Comparison of ENCODE assay signal across 24 cellular contexts in genomic region chr15:62497356-62497755, GRCh38.
A peak's percentile ranks its signal among the peaks of the same experiment; 100 is the strongest.
DNase-seq lines count a peak whose midpoint lies in the region; ATAC-seq and TF ChIP-seq lines count a peak whose summit lies in the region.
"Had no signal": no experiment of that assay in that cellular context is flagged by ENCODE, and none has a peak within 500 bp of the region (broad histone marks: within the 10 kb centered on the region; RNA-seq: fewer than 3 reads in every experiment).

No MANE protein-coding gene starts in this region.

- no peak overlapping the region for H3K4me3 ChIP-seq in AG09309 (ENCODE audit: control insufficient read depth, low read depth, low read length)
- no peak overlapping the region for H3K4me3 ChIP-seq in GM23248
- H3K4me3 ChIP-seq in trophoblast cell (ENCODE audit: low read depth, low read length): no peak overlapping the region
- H3K4me3 ChIP-seq in breast epithelium: no peak overlapping the region
- no peak overlapping the region for H3K4me3 ChIP-seq in gastrocnemius medialis
- no peak overlapping the region for H3K4me3 ChIP-seq in Peyer's patch
- H3K4me3 ChIP-seq: A549, heart right ventricle, prostate gland, sigmoid colon, testis had no signal

- no peaks in the 10 kb centered on the region for H3K27me3 Mint-ChIP-seq in MCF 10A (ENCODE audit: insufficient read depth, unreplicated experiment)
- H3K27me3 Mint-ChIP-seq: activated naive CD8-positive, alpha-beta T cell had no signal

- peak overlapping the region; percentile 58 for H3K4ac ChIP-seq in trophoblast cell (ENCODE audit: low read depth, low read length)

- H3K4me1 Mint-ChIP-seq in MCF 10A (ENCODE audit: insufficient read depth, unreplicated experiment): no peaks in the 10 kb centered on the region

- peak overlapping the region; percentile 33 for H2BK5ac ChIP-seq in trophoblast cell (ENCODE audit: low read depth, low read length, poor library complexity)

- H3K27me3 ChIP-seq in GM23248 (replicated peaks; ENCODE audit: insufficient read depth): no peaks in the 10 kb centered on the region
- no peaks in the 10 kb centered on the region for H3K27me3 ChIP-seq in trophoblast cell (ENCODE audit: insufficient read depth, low read length)
- no peaks in the 10 kb centered on the region for H3K27me3 ChIP-seq in breast epithelium
- H3K27me3 ChIP-seq in gastrocnemius medialis: no peaks in the 10 kb centered on the region
- no peaks in the 10 kb centered on the region for H3K27me3 ChIP-seq in Peyer's patch
- H3K27me3 ChIP-seq: foreskin keratinocyte, heart right ventricle, sigmoid colon, testis had no signal

- H3F3A ChIP-seq in GM23248 (ENCODE audit: insufficient read depth): peaks cover 39% of the 10 kb centered on the region

- peak overlapping the region; percentile 17; the same call in 1 of the 2 replicates for H3K9ac ChIP-seq in GM23248
- H3K9ac ChIP-seq in trophoblast cell (ENCODE audit: low read length): no peak overlapping the region

- H3K4me1 ChIP-seq in GM23248 (ENCODE audit: insufficient read depth) (peaks cover 35% of the 10 kb centered on the region), trophoblast cell (ENCODE audit: control insufficient read depth in 1 of 2, insufficient read depth in 2 of 2, low read length in 2 of 2) (peaks cover 25 to 44% of the 10 kb centered on the region in 2 experiments), breast epithelium (no peaks in the 10 kb centered on the region), gastrocnemius medialis (peaks cover 12 to 31% of the 10 kb centered on the region in 2 donors), Peyer's patch (no peaks in the 10 kb centered on the region)
- H3K4me1 ChIP-seq: A549, foreskin keratinocyte, prostate gland, testis had no signal

- TF ChIP-seq POLR2A in breast epithelium (IDR thresholded peaks at IDR 0.05) (no peak), gastrocnemius medialis (IDR thresholded peaks at IDR 0.05) (no peak), Peyer's patch (IDR thresholded peaks at IDR 0.05) (no peak)

- POLR2A ChIA-PET in MCF 10A (lab: Yijun Ruan, JAX): no interaction called here

- H2AFZ ChIP-seq in GM23248 (no peak overlapping the region), trophoblast cell (ENCODE audit: insufficient read depth, low read length, poor library complexity) (no peak overlapping the region)

- no peaks in the 10 kb centered on the region for H3K9me3 Mint-ChIP-seq in MCF 10A (ENCODE audit: unreplicated experiment)
- H3K9me3 Mint-ChIP-seq: T-helper 1 cell treated with Interleukin-12 subunit alpha and Interleukin-12 subunit beta and Interleukin-4 antibody, amounts not matched to agents 30 μg/mL and 1 μg/mL, for 36 hours had no signal

- in situ Hi-C loops in GM23248 (cut with MboI) (no loop called here), gastrocnemius medialis (cut with MboI; ENCODE audit: low sequenced_read_pairs in 4 of 4) (no loop called here)

- peak overlapping the region; percentile 46 for H2BK12ac ChIP-seq in trophoblast cell (ENCODE audit: low read length)

- no TSS peak for BruUV-seq in MCF 10A (replicated peaks; lab: Mats Ljungman, UMichigan)

- peak overlapping the region; percentile 20 for H2BK120ac ChIP-seq in trophoblast cell (ENCODE audit: insufficient read depth, low read length, poor library complexity)

- peaks cover 70% of the 10 kb centered on the region for H3K79me2 ChIP-seq in GM23248 (ENCODE audit: insufficient read depth)
- no peaks in the 10 kb centered on the region for H3K79me2 ChIP-seq in trophoblast cell (ENCODE audit: control insufficient read depth, insufficient read depth, low read length, poor library complexity)

- H3K4me2 ChIP-seq in GM23248 (ENCODE audit: unreplicated experiment): no peak overlapping the region
- no peak overlapping the region for H3K4me2 ChIP-seq in trophoblast cell (ENCODE audit: low read length)
- H3K4me2 ChIP-seq: A549 had no signal

- H3K9me2 ChIP-seq in GM23248 (ENCODE audit: insufficient read depth): no peaks in the 10 kb centered on the region

- no peaks in the 10 kb centered on the region for H4K20me1 ChIP-seq in GM23248 (ENCODE audit: insufficient read depth)

- H3K23ac ChIP-seq in trophoblast cell (ENCODE audit: low read length): no peak overlapping the region

- peak overlapping the region; percentile 84 for H3K18ac ChIP-seq in trophoblast cell (ENCODE audit: low read length)

- no peak overlapping the region for H4K12ac ChIP-seq in trophoblast cell (ENCODE audit: low read depth, low read length)

- H4K8ac ChIP-seq in trophoblast cell (ENCODE audit: low read depth, low read length): peak overlapping the region; percentile 54

- H3K9me3 ChIP-seq in GM23248 (ENCODE audit: low read depth): no peaks in the 10 kb centered on the region
- no peaks in the 10 kb centered on the region for H3K9me3 ChIP-seq in trophoblast cell (ENCODE audit: insufficient read depth, low read depth, low read length)
- no peaks in the 10 kb centered on the region for H3K9me3 ChIP-seq in breast epithelium
- H3K9me3 ChIP-seq in gastrocnemius medialis: no peaks in the 10 kb centered on the region
- no peaks in the 10 kb centered on the region for H3K9me3 ChIP-seq in Peyer's patch
- H3K9me3 ChIP-seq: A549, heart right ventricle, prostate gland, sigmoid colon, testis had no signal

- peaks cover 41% of the 10 kb centered on the region for H3K79me1 ChIP-seq in trophoblast cell (ENCODE audit: low read length)

- H4K91ac ChIP-seq in trophoblast cell (ENCODE audit: low read depth, low read length): peak overlapping the region; percentile 26

- DNase-seq in AG09309 (ENCODE audit: low read depth) (peak; percentile 34), GM23248 (peak; percentile 62), fibroblast of peridontal ligament (ENCODE audit: extremely low read depth) (peak; percentile 75), trophoblast cell (peak; percentile 35 to 63), MCF 10A (ENCODE audit: unreplicated experiment) (no peak), breast epithelium (ENCODE audit: low spot score in 2 of 2) (no peak), gastrocnemius medialis (no peak), Peyer's patch (no peak)
- DNase-seq: activated CD4-positive, alpha-beta T cell treated with anti-CD3 and anti-CD28 coated beads for 1 hour; activated T-cell treated with anti-CD3 and anti-CD28 coated beads for 4 hours; foreskin keratinocyte; heart right ventricle; KG1; kidney glomerular epithelial cell; NCI-H1436; NCI-H345; NCI-H748 treated with DMSO at 0.1 percent for 48 hours; sigmoid colon; stimulated activated naive CD4-positive, alpha-beta T cell; testis had no signal

- H3K14ac ChIP-seq in trophoblast cell (ENCODE audit: low read length): peak overlapping the region; percentile 40

- WGBS in GM23248 (ENCODE audit: low coverage in 1 of 2, low lambda C conversion rate in 2 of 2, missing lambda C conversion rate in 2 of 2), 2 experiments: 54 to 61% methylated on average over 2 of the region's 2 CpGs
- no CpG with 5 or more reads among the region's 2 CpGs for WGBS in trophoblast cell (ENCODE audit: extremely low coverage, insufficient coverage, insufficient read length)

- H3K27ac ChIP-seq in GM23248 (peak overlapping the region; percentile 89), trophoblast cell (ENCODE audit: low read depth, low read length) (peak overlapping the region; percentile 79), breast epithelium (peak overlapping the region in 1 of 2 donors; percentile 7), gastrocnemius medialis (no peak overlapping the region), Peyer's patch (peak overlapping the region in 1 of 4 donors; percentile 15)
- H3K27ac ChIP-seq: A549, foreskin keratinocyte, prostate gland, testis had no signal

- peak overlapping the region; percentile 87 for H2AK5ac ChIP-seq in trophoblast cell (ENCODE audit: low read length)

- H3K27ac Mint-ChIP-seq in MCF 10A (ENCODE audit: low read depth, unreplicated experiment): no peak overlapping the region
- H3K27ac Mint-ChIP-seq: activated naive CD8-positive, alpha-beta T cell; T-helper 1 cell treated with Interleukin-12 subunit alpha and Interleukin-12 subunit beta and Interleukin-4 antibody, amounts not matched to agents 30 μg/mL and 1 μg/mL, for 36 hours had no signal

- intact Hi-C loops in MCF 10A (cut with micrococcal nuclease) (no loop called here), breast epithelium (cut with DNase I; ENCODE audit: low total_unique reads) (no loop called here), gastrocnemius medialis (cut with DNase I; ENCODE audit: low total_unique reads) (no loop called here)

- no peaks in the 10 kb centered on the region for H3K36me3 Mint-ChIP-seq in MCF 10A (ENCODE audit: insufficient read depth, unreplicated experiment)
- H3K36me3 Mint-ChIP-seq: activated naive CD8-positive, alpha-beta T cell had no signal

- CTCF ChIA-PET in MCF 10A (lab: Yijun Ruan, JAX): no interaction called here

- H3K36me3 ChIP-seq in GM23248 (ENCODE audit: low read depth): no peaks in the 10 kb centered on the region
- H3K36me3 ChIP-seq in trophoblast cell (ENCODE audit: control insufficient read depth in 1 of 2, insufficient read depth in 2 of 2, low read length in 2 of 2): no peaks in the 10 kb centered on the region
- no peaks in the 10 kb centered on the region for H3K36me3 ChIP-seq in breast epithelium
- no peaks in the 10 kb centered on the region for H3K36me3 ChIP-seq in gastrocnemius medialis
- H3K36me3 ChIP-seq in Peyer's patch: no peaks in the 10 kb centered on the region
- H3K36me3 ChIP-seq: heart right ventricle, prostate gland, sigmoid colon had no signal

- no peak for TF ChIP-seq CTCF in AG09309 (IDR thresholded peaks at IDR 0.05; ENCODE audit: control insufficient read depth, insufficient read depth, low read depth, low read length, missing control alignments)
- no peak for TF ChIP-seq CTCF in MCF 10A (IDR thresholded peaks at IDR 0.05; ENCODE audit: unreplicated experiment)
- no peak for TF ChIP-seq CTCF in breast epithelium (IDR thresholded peaks at IDR 0.05)
- no peak for TF ChIP-seq CTCF in gastrocnemius medialis (IDR thresholded peaks at IDR 0.05 in 4 of 5, conservative IDR thresholded peaks at IDR 0.05 in 1 of 5)
- TF ChIP-seq CTCF in Peyer's patch (IDR thresholded peaks at IDR 0.05): no peak

- H3K4me3 Mint-ChIP-seq in MCF 10A (ENCODE audit: unreplicated experiment): no peak overlapping the region
- H3K4me3 Mint-ChIP-seq: activated naive CD8-positive, alpha-beta T cell; T-helper 1 cell treated with Interleukin-12 subunit alpha and Interleukin-12 subunit beta and Interleukin-4 antibody, amounts not matched to agents 30 μg/mL and 1 μg/mL, for 36 hours had no signal

- no peak for ATAC-seq in gastrocnemius medialis
- ATAC-seq: A549, foreskin keratinocyte, heart right ventricle had no signal

Comparison
In these comparisons a context has a peak if more than half of its experiments do, and no peak if none do; other contexts are left out.
1. DNase-seq: peak in AG09309 (single experiment), GM23248 (single experiment), fibroblast of peridontal ligament (single experiment) and trophoblast cell (2 of 2); none in MCF 10A (single experiment), breast epithelium (0 of 2), gastrocnemius medialis (0 of 2) and Peyer's patch (0 of 3).
2. H3K27ac ChIP-seq: peak in GM23248 (single experiment) and trophoblast cell (single experiment); none in gastrocnemius medialis (0 of 4).